ENCODE assay signal across 21 cellular contexts in genomic region chr2:8841962-8842361, GRCh38.
"Had no signal": no experiment of that assay in that cellular context is flagged by ENCODE, and none has a peak within 500 bp of the region (broad histone marks: within the 10 kb centered on the region; RNA-seq: fewer than 3 reads in every experiment).

No MANE protein-coding gene starts in this region.

- H3K9me3 ChIP-seq: heart left ventricle, ovary, prostate gland, thoracic aorta, vagina had no signal

- H3K27ac Mint-ChIP-seq: activated naive CD4-positive, alpha-beta T cell treated with anti-CD3 and anti-CD28 coated beads for 36 hours; activated naive CD8-positive, alpha-beta T cell treated with anti-CD3 and anti-CD28 coated beads, Interleukin-2, amount 10 ng/mL, durations not matched to agents 7 days and 5 days; mesothelial cell of epicardium; naive thymus-derived CD8-positive, alpha-beta T cell; type B pancreatic cell had no signal

- H3K27me3 ChIP-seq: ovary, vagina had no signal

- H3K4me1 ChIP-seq: prostate gland, vagina had no signal

- H3K4me3 Mint-ChIP-seq: activated naive CD4-positive, alpha-beta T cell treated with anti-CD3 and anti-CD28 coated beads for 36 hours; activated naive CD8-positive, alpha-beta T cell treated with anti-CD3 and anti-CD28 coated beads, Interleukin-2, amount 10 ng/mL, durations not matched to agents 7 days and 5 days; mesothelial cell of epicardium; naive thymus-derived CD8-positive, alpha-beta T cell; type B pancreatic cell had no signal

- H3K36me3 ChIP-seq: heart left ventricle, ovary, prostate gland, thoracic aorta, vagina, WERI-Rb-1 had no signal

- DNase-seq: activated CD4-positive, alpha-beta T cell treated with anti-CD3 and anti-CD28 coated beads for 1 hour; activated CD8-positive, alpha-beta memory T cell treated with anti-CD3 and anti-CD28 coated beads, Interleukin-2, amount 50 U/mL, for 48 hours; activated naive CD4-positive, alpha-beta T cell treated with anti-CD3 and anti-CD28 coated beads for 36 hours; activated naive CD8-positive, alpha-beta T cell treated with anti-CD3 and anti-CD28 coated beads, Interleukin-2, amount 10 ng/mL, durations not matched to agents 7 days and 5 days; activated T-cell treated with anti-CD3 and anti-CD28 coated beads, Interleukin-2, amount 50 U/mL, for 48 hours; amniotic stem cell; heart left ventricle; left ventricle myocardium superior; mammary epithelial cell; naive thymus-derived CD8-positive, alpha-beta T cell; ovary; stimulated activated CD4-positive, alpha-beta T cell treated with anti-CD3 and anti-CD28 coated beads, Interleukin-4, amount 100 ng/mL, for 24 hours; stimulated activated naive CD4-positive, alpha-beta T cell treated with Interleukin-2 at 50 U/mL for 16 hours; WERI-Rb-1 had no signal

- H3K27me3 Mint-ChIP-seq: type B pancreatic cell had no signal

- H3K4me3 ChIP-seq: coronary artery, heart left ventricle, ovary, prostate gland, thoracic aorta, vagina had no signal

- H3K36me3 Mint-ChIP-seq: mesothelial cell of epicardium; naive thymus-derived CD8-positive, alpha-beta T cell had no signal

- H3K9me3 Mint-ChIP-seq: activated naive CD4-positive, alpha-beta T cell treated with anti-CD3 and anti-CD28 coated beads for 36 hours; activated naive CD8-positive, alpha-beta T cell treated with anti-CD3 and anti-CD28 coated beads, Interleukin-2, amount 10 ng/mL, durations not matched to agents 7 days and 5 days; mesothelial cell of epicardium; naive thymus-derived CD8-positive, alpha-beta T cell had no signal

- H3K27ac ChIP-seq: coronary artery, epithelial cell of prostate, heart left ventricle, ovary, prostate gland, thoracic aorta, vagina, WERI-Rb-1 had no signal
